11 cellular contexts compared by ENCODE assay signal in the genomic region with DNA sequence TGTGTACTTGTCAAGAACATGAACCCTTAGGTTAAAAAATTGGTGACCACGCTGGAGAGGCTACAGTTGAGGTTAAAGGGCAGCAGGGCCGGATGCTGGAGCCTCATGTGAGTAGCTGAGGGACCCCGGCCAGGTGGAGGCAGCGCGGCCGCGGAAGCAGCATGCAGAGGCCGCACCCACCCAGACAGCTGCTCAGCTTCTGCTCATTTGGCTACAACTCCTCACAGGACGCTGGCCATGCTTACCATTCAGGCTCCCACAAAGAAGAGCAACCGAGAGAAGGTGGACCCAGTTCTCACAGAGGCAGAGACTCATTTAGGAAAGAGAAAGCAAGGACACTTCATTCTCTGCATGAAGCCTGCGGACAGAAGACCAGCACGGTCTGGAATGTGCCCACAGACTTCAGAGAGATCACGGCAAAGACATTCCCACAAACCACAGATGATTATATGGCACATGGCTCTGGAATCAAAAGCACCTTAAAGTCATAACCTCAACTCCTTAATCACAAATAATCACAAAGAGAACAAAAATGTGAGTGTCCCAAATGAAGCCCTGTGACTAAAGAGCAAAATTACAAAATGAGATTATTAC.
DNase-seq lines count a peak whose midpoint lies in the region; ATAC-seq and TF ChIP-seq lines count a peak whose summit lies in the region.
"Had no signal": no experiment of that assay in that cellular context is flagged by ENCODE, and none has a peak within 500 bp of the region (broad histone marks: within the 10 kb centered on the region; RNA-seq: fewer than 3 reads in every experiment).

No MANE protein-coding gene starts in this region.

- H3K4me1 ChIP-seq in heart right ventricle (peaks cover 0 to 24% (median 3%) of the 10 kb centered on the region in 9 donors), left ventricle myocardium inferior (peaks cover 5% of the 10 kb centered on the region)
- H3K4me1 ChIP-seq: BLaER1 had no signal

- H3K36me3 ChIP-seq in heart right ventricle, result peaks cover 0 to 30% (median 0%) of the 10 kb centered on the region in 9 donors
- peaks cover 8% of the 10 kb centered on the region for H3K36me3 ChIP-seq in left ventricle myocardium inferior

- TF ChIP-seq CTCF in heart right ventricle (IDR thresholded peaks at IDR 0.05), result no peak
- no peak for TF ChIP-seq CTCF in left ventricle myocardium inferior (IDR thresholded peaks at IDR 0.05; ENCODE audit: borderline replicate concordance)
- TF ChIP-seq CTCF in GM10266 (IDR thresholded peaks at IDR 0.05; ENCODE audit: control insufficient read depth, insufficient read depth, low read depth, missing control alignments), result no peak

- peaks cover 17% of the 10 kb centered on the region for H3K36me3 Mint-ChIP-seq in activated CD4-positive, alpha-beta memory T cell treated with anti-CD3 and anti-CD28 coated beads for 36 hours

- H3K27ac ChIP-seq in heart right ventricle (no peak overlapping the region), left ventricle myocardium inferior (replicated peaks) (no peak overlapping the region)
- H3K27ac ChIP-seq: BLaER1 had no signal

- H3K27me3 Mint-ChIP-seq in activated CD4-positive, alpha-beta memory T cell treated with anti-CD3 and anti-CD28 coated beads for 36 hours, result no peaks in the 10 kb centered on the region
- H3K27me3 Mint-ChIP-seq: naive B cell had no signal

- H3K4me1 Mint-ChIP-seq in activated CD4-positive, alpha-beta memory T cell treated with anti-CD3 and anti-CD28 coated beads for 36 hours (ENCODE audit: low read depth), result peaks cover 84% of the 10 kb centered on the region

- no peak overlapping the region for H3K4me3 Mint-ChIP-seq in activated CD4-positive, alpha-beta memory T cell treated with anti-CD3 and anti-CD28 coated beads for 36 hours
- H3K4me3 Mint-ChIP-seq: naive B cell had no signal

- intact Hi-C loops in heart right ventricle (cut with DNase I), result no loop called here
- intact Hi-C loops in left ventricle myocardium inferior (cut with micrococcal nuclease), result no loop called here
- intact Hi-C loops in activated CD4-positive, alpha-beta memory T cell treated with anti-CD3 and anti-CD28 coated beads for 36 hours (cut with micrococcal nuclease), result no loop called here

- POLR2A ChIA-PET in activated CD4-positive, alpha-beta memory T cell treated with anti-CD3 and anti-CD28 coated beads for 36 hours (lab: Charles Lee), result no interaction called here

- 73 to 77% methylated on average over 13 of the region's 13 CpGs for WGBS in heart right ventricle, 2 donors

- no peaks in the 10 kb centered on the region for H3K27me3 ChIP-seq in heart right ventricle
- no peaks in the 10 kb centered on the region for H3K27me3 ChIP-seq in left ventricle myocardium inferior (ENCODE audit: low read depth)
- H3K27me3 ChIP-seq: BLaER1 had no signal

- H3K27ac Mint-ChIP-seq in activated CD4-positive, alpha-beta memory T cell treated with anti-CD3 and anti-CD28 coated beads for 36 hours, result no peak overlapping the region

- CTCF ChIA-PET in activated CD4-positive, alpha-beta memory T cell treated with anti-CD3 and anti-CD28 coated beads for 36 hours (lab: Charles Lee), result no interaction called here

- H3K9me3 ChIP-seq in heart right ventricle, result no peaks in the 10 kb centered on the region
- no peaks in the 10 kb centered on the region for H3K9me3 ChIP-seq in left ventricle myocardium inferior (replicated peaks)
- H3K9me3 ChIP-seq: BLaER1 had no signal

- no peak overlapping the region for H3K4me3 ChIP-seq in heart right ventricle
- no peak overlapping the region for H3K4me3 ChIP-seq in left ventricle myocardium inferior
- H3K4me3 ChIP-seq: BLaER1 had no signal

- H3K9me3 Mint-ChIP-seq in activated CD4-positive, alpha-beta memory T cell treated with anti-CD3 and anti-CD28 coated beads for 36 hours, result no peaks in the 10 kb centered on the region
- H3K9me3 Mint-ChIP-seq: naive B cell had no signal

- ATAC-seq in heart right ventricle, result peak in 5 of 8 donors; percentile 17 to 54 (median 32)

- DNase-seq in heart right ventricle (no peak), left ventricle myocardium inferior (no peak), iPS-NIHi7 (ENCODE audit: extremely low spot score) (peak; percentile 34), germinal center (ENCODE audit: low spot score) (no peak), GM10266 (ENCODE audit: extremely low spot score) (no peak), cerebellar nuclear complex (lab: John Stamatoyannopoulos, UW) (no peak), NCI-H1930 (lab: John Stamatoyannopoulos, UW) (no peak)
- peak; percentile 6 for DNase-seq in activated CD4-positive, alpha-beta memory T cell treated with anti-CD3 and anti-CD28 coated beads for 36 hours
- DNase-seq: anterior cingulate cortex, naive B cell had no signal

Comparison
In these comparisons a context has a peak if more than half of its experiments do, and no peak if none do; other contexts are left out.
1. DNase-seq: peak in activated CD4-positive, alpha-beta memory T cell treated with anti-CD3 and anti-CD28 coated beads for 36 hours (single experiment) and iPS-NIHi7 (single experiment); none in heart right ventricle (0 of 2), left ventricle myocardium inferior (single experiment), germinal center (single experiment), GM10266 (single experiment), cerebellar nuclear complex (0 of 2) and NCI-H1930 (0 of 2).